Comparison of ENCODE assay signal across 21 cellular contexts in genomic region chr20:51734876-51735499, GRCh38. TPM values are rescaled to one million over a fixed set of nuclear protein-coding genes. Genes with fewer than 3 reads are reported as not detected.
DNase-seq lines count a peak whose midpoint lies in the region; ATAC-seq, FAIRE-seq and TF ChIP-seq lines count a peak whose summit lies in the region.
"Had no signal": no experiment of that assay in that cellular context is flagged by ENCODE, and none has a peak within 500 bp of the region (broad histone marks: within the 10 kb centered on the region; RNA-seq: fewer than 3 reads in every experiment).

No MANE protein-coding gene starts in this region.

- H3K4ac ChIP-seq in neuronal stem cell (ENCODE audit: low read length) = no peak overlapping the region

- no peak overlapping the region for H3K14ac ChIP-seq in neuronal stem cell (ENCODE audit: low read length)

- WGBS in K562 (ENCODE audit: insufficient coverage, low coverage, missing lambda C conversion rate) = under 1% methylated on average over 11 of the region's 11 CpGs
- no CpG with 5 or more reads among the region's 11 CpGs for WGBS in neuronal stem cell (ENCODE audit: extremely low coverage in 2 of 2, insufficient read length in 2 of 2, insufficient replicate concordance in 1 of 2), 2 donors
- WGBS in GM23248 (ENCODE audit: low coverage in 1 of 2, low lambda C conversion rate in 2 of 2, missing lambda C conversion rate in 2 of 2), 2 experiments = 63 to 64% methylated on average over 11 of the region's 11 CpGs

- TF ChIP-seq CTCF in C4-2B (conservative IDR thresholded peaks at IDR 0.05) = no peak
- TF ChIP-seq CTCF in K562 (IDR thresholded peaks at IDR 0.05 in 2 of 3, conservative IDR thresholded peaks at IDR 0.05 in 1 of 3; ENCODE audit: insufficient read depth in 2 of 3, low read depth in 1 of 3, low read length in 3 of 3) = no peak

- H3K79me1 ChIP-seq in neuronal stem cell (ENCODE audit: low read depth, low read length) = no peaks in the 10 kb centered on the region

- H2AFZ ChIP-seq in K562 (ENCODE audit: low read depth, low read length) (no peak overlapping the region), neuronal stem cell (ENCODE audit: low read length) (no peak overlapping the region), GM23248 (no peak overlapping the region)

- CTCF ChIA-PET in K562 (lab: Yijun Ruan, JAX; ENCODE audit: low intra/inter-chr PET ratio) = no interaction called here

- no peak for ATAC-seq in K562
- ATAC-seq in HG02885 (IDR thresholded peaks at IDR 0.05; ENCODE audit: poor library complexity, unreplicated experiment) = no peak
- no peak for ATAC-seq in GM21381 (IDR thresholded peaks at IDR 0.05; ENCODE audit: unreplicated experiment)
- ATAC-seq: CD8-positive, alpha-beta T cell had no signal

- H3K18ac ChIP-seq in neuronal stem cell (ENCODE audit: low read length) = peak overlapping the region; percentile 28

- no peak overlapping the region for H2BK120ac ChIP-seq in neuronal stem cell (ENCODE audit: low read depth, low read length)

- no peak overlapping the region for H4K8ac ChIP-seq in neuronal stem cell (ENCODE audit: low read depth, low read length)

- BruUV-seq in K562 (replicated peaks; lab: Mats Ljungman, UMichigan) = no TSS peak

- no peak for TF ChIP-seq RAD21 in K562 (CRISPR knock-in tag; conservative IDR thresholded peaks at IDR 0.05 in 1 of 2, IDR thresholded peaks at IDR 0.05 in 1 of 2)

- in situ Hi-C loops in K562 (cut with MboI) (no loop called here), GM23248 (cut with MboI) (no loop called here)

- H3K4me2 ChIP-seq in K562 (ENCODE audit: insufficient read depth, low read length) (no peak overlapping the region), neuronal stem cell (ENCODE audit: insufficient read depth, low read length, poor library complexity, severe bottlenecking) (no peak overlapping the region), GM23248 (ENCODE audit: unreplicated experiment) (no peak overlapping the region)
- H3K4me2 ChIP-seq: KMS-11 had no signal

- H2BK5ac ChIP-seq in neuronal stem cell (ENCODE audit: low read length) = no peak overlapping the region

- intact Hi-C loops in K562 (cut with micrococcal nuclease) = no loop called here

- H3K9ac ChIP-seq in K562 (ENCODE audit: insufficient read depth in 1 of 2, low read depth in 2 of 2, low read length in 2 of 2) (no peak overlapping the region), neuronal stem cell (ENCODE audit: low read depth, low read length, poor library complexity) (peak overlapping the region; percentile 15), GM23248 (no peak overlapping the region)
- H3K9ac ChIP-seq: KMS-11 had no signal

- H4K20me1 ChIP-seq in K562 (replicated peaks; ENCODE audit: control insufficient read depth, insufficient read depth, low read length) (no peaks in the 10 kb centered on the region), GM23248 (ENCODE audit: insufficient read depth) (no peaks in the 10 kb centered on the region)

- TF ChIP-seq EP300 in K562 (IDR thresholded peaks at IDR 0.05; ENCODE audit: low read length) = no peak

- H2BK12ac ChIP-seq in neuronal stem cell (ENCODE audit: low read length) = no peak overlapping the region

- no peaks in the 10 kb centered on the region for H3K4me1 ChIP-seq in K562 (replicated peaks in 1 of 2; ENCODE audit: control insufficient read depth in 2 of 2, insufficient read depth in 2 of 2, low read length in 2 of 2)
- peaks cover 5 to 7% of the 10 kb centered on the region in 2 donors for H3K4me1 ChIP-seq in neuronal stem cell (ENCODE audit: control insufficient read depth in 2 of 2, insufficient read depth in 1 of 2, low read depth in 1 of 2, low read length in 2 of 2)
- no peaks in the 10 kb centered on the region for H3K4me1 ChIP-seq in GM23248 (ENCODE audit: insufficient read depth)

- no peak overlapping the region for H3K23ac ChIP-seq in neuronal stem cell (ENCODE audit: low read depth, low read length, poor library complexity)

- TF ChIP-seq POLR2A in K562 (conservative IDR thresholded peaks at IDR 0.05) = no peak

- H2BK15ac ChIP-seq in neuronal stem cell (ENCODE audit: low read length) = no peak overlapping the region

- H3K79me2 ChIP-seq in K562 (ENCODE audit: control insufficient read depth, insufficient read depth, low read length) (no peaks in the 10 kb centered on the region), GM23248 (ENCODE audit: insufficient read depth) (peaks cover 30% of the 10 kb centered on the region)

- no peaks in the 10 kb centered on the region for H3K9me1 ChIP-seq in K562 (ENCODE audit: control insufficient read depth, insufficient read depth, low read length)

- POLR2A ChIA-PET in K562 (lab: Yijun Ruan, JAX) = interaction anchor here (0.6 kb wide), 1 partner anchor 1559 kb away, joined by 3 read pairs; no protein-coding TSS in a partner anchor

- peak; percentile 84 for DNase-seq in NCI-H146 (lab: John Stamatoyannopoulos, UW)
- DNase-seq in K562 (ENCODE audit: extremely low read depth in 1 of 4, low spot score in 3 of 4) = no peak
- DNase-seq in neuronal stem cell (ENCODE audit: low spot score) = no peak
- DNase-seq in GM23248 = no peak
- no peak for DNase-seq in hepatic stellate cell (ENCODE audit: low spot score)
- DNase-seq: Caco-2; CD8-positive, alpha-beta T cell; IMR-90; MM.1S; NCI-H1417; NCI-H187; NCI-H2107; NCI-H524; Right ventricle myocardium superior; RPMI8226 had no signal

- peaks cover 2 to 40% of the 10 kb centered on the region in 2 experiments for H3K27me3 ChIP-seq in K562 (ENCODE audit: control insufficient read depth in 2 of 2, insufficient read depth in 2 of 2, low read length in 2 of 2)
- no peaks in the 10 kb centered on the region for H3K27me3 ChIP-seq in neuronal stem cell (ENCODE audit: control insufficient read depth in 3 of 3, insufficient read depth in 3 of 3, low read depth in 1 of 3, low read length in 3 of 3)
- H3K27me3 ChIP-seq in GM23248 (replicated peaks; ENCODE audit: insufficient read depth) = no peaks in the 10 kb centered on the region

- H3K9me2 ChIP-seq in GM23248 (ENCODE audit: insufficient read depth) = no peaks in the 10 kb centered on the region

- no peak overlapping the region for H2AK5ac ChIP-seq in neuronal stem cell (ENCODE audit: low read depth, low read length)

- H4K91ac ChIP-seq in neuronal stem cell (ENCODE audit: low read depth, low read length, poor library complexity) = no peak overlapping the region

- peaks cover 5% of the 10 kb centered on the region; the same call in 1 of the 2 replicates for H3F3A ChIP-seq in GM23248 (ENCODE audit: insufficient read depth)

- H3K4me3 ChIP-seq in K562 (no peak overlapping the region), neuronal stem cell (ENCODE audit: low read length in 2 of 2) (no peak overlapping the region), GM23248 (no peak overlapping the region)

- no peak for FAIRE-seq in K562 (lab: Jason Lieb, UNC)
- FAIRE-seq: G401.6, H54 had no signal

- no peaks in the 10 kb centered on the region for H3K36me3 ChIP-seq in K562 (ENCODE audit: control insufficient read depth, insufficient read depth, low read length)
- H3K36me3 ChIP-seq in neuronal stem cell (replicated peaks in 1 of 2; ENCODE audit: control insufficient read depth in 2 of 2, insufficient read depth in 2 of 2, low read length in 2 of 2) = no peaks in the 10 kb centered on the region
- no peaks in the 10 kb centered on the region for H3K36me3 ChIP-seq in GM23248 (ENCODE audit: low read depth)

- H3K27ac ChIP-seq in C4-2B (peak overlapping the region; percentile 7; the same call in 1 of the 2 replicates), K562 (ENCODE audit: extremely low read depth, low read depth, low read length) (no peak overlapping the region), neuronal stem cell (replicated peaks; ENCODE audit: low read length) (no peak overlapping the region), GM23248 (no peak overlapping the region)
- H3K27ac ChIP-seq: KMS-11 had no signal

- H3K9me3 ChIP-seq in K562 (replicated peaks; ENCODE audit: control insufficient read depth, insufficient read depth, low read depth, low read length) = no peaks in the 10 kb centered on the region
- peaks cover 0 to 2% of the 10 kb centered on the region in 2 donors for H3K9me3 ChIP-seq in neuronal stem cell (replicated peaks in 1 of 2; ENCODE audit: control insufficient read depth in 2 of 2, insufficient read depth in 1 of 2, low read depth in 1 of 2, low read length in 2 of 2)
- no peaks in the 10 kb centered on the region for H3K9me3 ChIP-seq in GM23248 (ENCODE audit: low read depth)
- H3K9me3 ChIP-seq: Caco-2 had no signal

TF ChIP-seq in K562, 482 proteins besides CTCF, POLR2A, EP300 and RAD21 (continues in another document):
- peak; percentile 12; the same call in 1 of the 2 replicates for TF ChIP-seq NFIC (IDR thresholded peaks at IDR 0.05)
- no peak for TF ChIP-seq SPI1 (IDR thresholded peaks at IDR 0.05; ENCODE audit: borderline replicate concordance, low read depth, low read length)
- no peak for TF ChIP-seq ZNF511 (CRISPR knock-in tag; IDR thresholded peaks at IDR 0.05)

RNA-seq across cellular contexts. Expression of gene ATP9A, which starts 33.2 kb away (rescaled TPM):
- total RNA-seq in K562 (2011; cell fraction: chromatin; rRNA removed; ENCODE audit: low replicate concordance) = 0.12 and 0.28 TPM in 2 replicates
- total RNA-seq in K562 (2011; cell fraction: nucleolus; rRNA removed) = 0.13 and 0.17 TPM in 2 replicates
- 0.07 and 0.31 TPM in 2 replicates for total RNA-seq in K562 (2011; cell fraction: nucleoplasm; rRNA removed)
- total RNA-seq in K562 (2014; rRNA removed) (0.18 and 0.24 TPM in 2 replicates), K562 (2014; rRNA removed; fragmentation: Illumina TruSeq; extraction: Trizol) (0.36 and 0.48 TPM in 2 replicates), K562 (2015; rRNA removed; fragmentation: Illumina TruSeq; extraction: Trizol) (0.15 and 0.22 TPM in 2 replicates), K562 (2021) (0.42 and 0.62 TPM in 2 replicates)
- polyA plus RNA-seq in K562 (2011; rRNA removed) (0.05 and 0.29 TPM in 2 replicates), K562 (2014; fragmentation: Illumina TruSeq; extraction: Trizol) (0.39 and 0.40 TPM in 2 replicates), K562 (2014; fragmentation: Nextera tagmentation; extraction: Ambion mirVana) (under 1 TPM; 0.21 to 0.23 TPM), K562 (2014; rRNA removed) (0.32 and 0.46 TPM in 2 replicates), GM23248 (2016; fragmentation: Nextera tagmentation; extraction: Ambion mirVana) (6.7 and 6.9 TPM in 2 replicates)
- polyA plus RNA-seq in K562 (2011; cell fraction: cytosol; rRNA removed) = 0.09 and 0.19 TPM in 2 replicates
- 0.07 and 0.24 TPM in 2 replicates for polyA plus RNA-seq in K562 (2011; cell fraction: nucleus; rRNA removed)
- polyA plus RNA-seq in K562 (2012) = 0.06 and 0.25 TPM in 2 replicates
- polyA minus RNA-seq in K562 (2011; rRNA and poly(A)+ RNA removed) = 0.03 and 0.32 TPM in 2 replicates
- polyA minus RNA-seq in K562 (2011; cell fraction: cytosol; rRNA and poly(A)+ RNA removed) = 0.27 and 0.29 TPM in 2 replicates
- polyA minus RNA-seq in K562 (2011; cell fraction: nucleus; rRNA and poly(A)+ RNA removed) = 0.11 and 0.13 TPM in 2 replicates
- 8.4 TPM for polyA plus RNA-seq in neuronal stem cell (2013, experiment 1 of 2)
- polyA plus RNA-seq in neuronal stem cell (2013, experiment 2 of 2) = 8.9 TPM
- 14.2 and 15.9 TPM in 2 replicates for total RNA-seq in GM23248 (2014; rRNA removed; shearing (Covaris generic))
